8 cellular contexts compared by ENCODE assay signal in genomic region chr2:201182650-201183372, GRCh38. TPM values are rescaled to one million over a fixed set of nuclear protein-coding genes. Genes with fewer than 3 reads are reported as not detected.
DNase-seq lines count a peak whose midpoint lies in the region; ATAC-seq and TF ChIP-seq lines count a peak whose summit lies in the region.

A gene with protein sequence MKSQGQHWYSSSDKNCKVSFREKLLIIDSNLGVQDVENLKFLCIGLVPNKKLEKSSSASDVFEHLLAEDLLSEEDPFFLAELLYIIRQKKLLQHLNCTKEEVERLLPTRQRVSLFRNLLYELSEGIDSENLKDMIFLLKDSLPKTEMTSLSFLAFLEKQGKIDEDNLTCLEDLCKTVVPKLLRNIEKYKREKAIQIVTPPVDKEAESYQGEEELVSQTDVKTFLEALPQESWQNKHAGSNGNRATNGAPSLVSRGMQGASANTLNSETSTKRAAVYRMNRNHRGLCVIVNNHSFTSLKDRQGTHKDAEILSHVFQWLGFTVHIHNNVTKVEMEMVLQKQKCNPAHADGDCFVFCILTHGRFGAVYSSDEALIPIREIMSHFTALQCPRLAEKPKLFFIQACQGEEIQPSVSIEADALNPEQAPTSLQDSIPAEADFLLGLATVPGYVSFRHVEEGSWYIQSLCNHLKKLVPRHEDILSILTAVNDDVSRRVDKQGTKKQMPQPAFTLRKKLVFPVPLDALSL (plus strand): TSS chr2:201183141. CDS start chr2:201185778, 2,637 bp downstream.

- no peaks in the 10 kb centered on the region for H3K27me3 ChIP-seq in esophagus (ENCODE audit: control insufficient read depth in 1 of 2, insufficient read depth in 2 of 2, low read length in 2 of 2)
- no peaks in the 10 kb centered on the region for H3K27me3 ChIP-seq in WERI-Rb-1 (ENCODE audit: insufficient read depth, low read depth, severe bottlenecking)

- no peaks in the 10 kb centered on the region for H3K27me3 Mint-ChIP-seq in naive thymus-derived CD8-positive, alpha-beta T cell

- POLR2A ChIA-PET in naive thymus-derived CD8-positive, alpha-beta T cell (lab: Charles Lee), result interaction anchor here (0.7 to 4.7 kb wide), 16 partner anchors 9 to 320 kb away, joined by 3 to 88 read pairs (median 4); partner anchors contain the start of genes CASP8, CFLAR, CLK1 and STRADB

- H3K36me3 ChIP-seq in esophagus (ENCODE audit: control insufficient read depth in 2 of 2, insufficient read depth in 2 of 2, low read length in 1 of 2) (peaks cover 0 to 3% of the 10 kb centered on the region in 2 donors), WERI-Rb-1 (no peaks in the 10 kb centered on the region)

- no peak for TF ChIP-seq CTCF in WERI-Rb-1 (IDR thresholded peaks at IDR 0.05; ENCODE audit: low read depth, low read length)

- no peaks in the 10 kb centered on the region for H3K9me3 Mint-ChIP-seq in naive thymus-derived CD8-positive, alpha-beta T cell

- H3K4me1 ChIP-seq in esophagus (ENCODE audit: control insufficient read depth in 2 of 2, insufficient read depth in 2 of 2, low read length in 1 of 2), result no peaks in the 10 kb centered on the region

- H3K27ac Mint-ChIP-seq in naive thymus-derived CD8-positive, alpha-beta T cell, result peak within 1 kb of the TSS; percentile 85 to 97 (median 96)

- DNase-seq in GF-D8 (lab: John Stamatoyannopoulos, UW) (peak; percentile 88), SW480 (ENCODE audit: low spot score) (peak; percentile 74), WERI-Rb-1 (no peak), NCI-H2171 (lab: John Stamatoyannopoulos, UW) (no peak)
- peak in 6 of 10 donors; percentile 6 to 80 (median 50) for DNase-seq in naive thymus-derived CD8-positive, alpha-beta T cell

- H3K4me3 ChIP-seq in esophagus (ENCODE audit: low read depth in 1 of 2, low read length in 2 of 2) (peak within 1 kb of the TSS; percentile 39 to 82), WERI-Rb-1 (ENCODE audit: low read depth, low read length) (no peak within 1 kb of the TSS)

- peak within 1 kb of the TSS; percentile 94 to 99 (median 98) for H3K4me3 Mint-ChIP-seq in naive thymus-derived CD8-positive, alpha-beta T cell

- peak; percentile 78 for ATAC-seq in GM19463 (IDR thresholded peaks at IDR 0.05; ENCODE audit: unreplicated experiment)
- peak; percentile 60 for ATAC-seq in HG03575 (IDR thresholded peaks at IDR 0.05; ENCODE audit: extremely low read depth, insufficient number of reproducible peaks, low FRiP score, unreplicated experiment)
- peak; percentile 83 to 87 for ATAC-seq in naive thymus-derived CD8-positive, alpha-beta T cell

- peaks cover 15 to 47% (median 37%) of the 10 kb centered on the region in 4 donors for H3K4me1 Mint-ChIP-seq in naive thymus-derived CD8-positive, alpha-beta T cell

- H3K27ac ChIP-seq in esophagus (ENCODE audit: low read depth in 2 of 2, low read length in 1 of 2), result peak within 1 kb of the TSS; percentile 3 to 54
- H3K27ac ChIP-seq in WERI-Rb-1, result no peak within 1 kb of the TSS

- H3K9me3 ChIP-seq in esophagus (ENCODE audit: control insufficient read depth in 2 of 2, insufficient read depth in 1 of 2, low read depth in 1 of 2, low read length in 1 of 2) (no peaks in the 10 kb centered on the region), WERI-Rb-1 (ENCODE audit: severe bottlenecking) (no peaks in the 10 kb centered on the region)

- 29 to 38% methylated on average over 11 of the region's 11 CpGs for WGBS in esophagus, 2 donors

- peaks cover 0 to 21% (median 10%) of the 10 kb centered on the region in 3 donors for H3K36me3 Mint-ChIP-seq in naive thymus-derived CD8-positive, alpha-beta T cell

RNA-seq across cellular contexts. Expression of the gene that starts here (rescaled TPM):
- polyA plus RNA-seq in esophagus, result 1 to 10 TPM; 5.2 to 8.7 TPM
- total RNA-seq in naive thymus-derived CD8-positive, alpha-beta T cell, result 10 to 100 TPM; 47.2 to 48.1 TPM
- 10 to 100 TPM in 2 of 3 donors, 1 to 10 TPM in 1; 8.6 to 17.5 (median 14.6) TPM for polyA plus RNA-seq in naive thymus-derived CD8-positive, alpha-beta T cell

Comparison
In these comparisons a context has a peak if more than half of its experiments do, and no peak if none do; other contexts are left out.
1. DNase-seq: peak in GF-D8 (single experiment), SW480 (single experiment) and naive thymus-derived CD8-positive, alpha-beta T cell (6 of 10); none in WERI-Rb-1 (single experiment) and NCI-H2171 (single experiment).
2. Peak in every context shown above with its lines, with median percentiles within 50 percentile points of each other: ATAC-seq.